1 cellular context compared by ENCODE assay signal in genomic region chr4:4651811-4652609, GRCh38.
TF ChIP-seq lines count a peak whose summit lies in the region.

No MANE protein-coding gene starts in this region.

TF ChIP-seq in GM23338, 12 proteins besides CTCF, POLR2A, EP300 and RAD21 (continued from another document):
- TF ChIP-seq CREB1 (CRISPR knock-in tag; IDR thresholded peaks at IDR 0.05; ENCODE audit: low read depth) (no peak), EZH2phosphoT487 (IDR thresholded peaks at IDR 0.05; ENCODE audit: unreplicated experiment) (no peak), ZNF114 (CRISPR knock-in tag; IDR thresholded peaks at IDR 0.05) (no peak), NANOG (IDR thresholded peaks at IDR 0.05; ENCODE audit: borderline replicate concordance) (no peak), ZNF462 (CRISPR knock-in tag; IDR thresholded peaks at IDR 0.05) (no peak)
TF ChIP-seq in GM23338: peak in this region for 0.
